In genomic region chr2:231612199-231613053, GRCh38 we compare ENCODE assay signal across 8 cellular contexts. TPM values are rescaled to one million over a fixed set of nuclear protein-coding genes. Genes with fewer than 3 reads are reported as not detected.
DNase-seq lines count a peak whose midpoint lies in the region; ATAC-seq and TF ChIP-seq lines count a peak whose summit lies in the region.

No MANE protein-coding gene starts in this region.

- H3K27ac ChIP-seq in HCT116 (ENCODE audit: low read depth, low read length) (peak overlapping the region; percentile 99), SU-DHL-6 (ENCODE audit: low read depth, low read length) (peak overlapping the region; percentile 99), cardiac muscle cell (no peak overlapping the region), upper lobe of left lung (peak overlapping the region; percentile 88 to 99 (median 96))

- RAD21 ChIA-PET in HCT116 (lab: Charles Lee; ENCODE audit: low non-redundant PET in 1 of 2, low total read pairs in 2 of 2, uncharacterized antibody in 2 of 2, unreplicated experiment in 2 of 2): interaction anchor here (0.7 to 1.8 kb wide), 10 partner anchors 8 to 102 kb away, joined by 3 to 11 read pairs (median 6); no protein-coding TSS in a partner anchor

- peaks cover 2% of the 10 kb centered on the region for H3K27me3 Mint-ChIP-seq in progenitor cell of endocrine pancreas

- POLR2A ChIA-PET in HCT116 (lab: Charles Lee): interaction anchor here (0.5 to 7.0 kb wide), 17 partner anchors 9 to 288 kb away, joined by 3 to 97 read pairs (median 7); partner anchors contain the start of genes NCL and PTMA

- intact Hi-C loops in HCT116 (cut with micrococcal nuclease): loop anchor here (1.0 to 5.0 kb wide), 4 partner anchors 30 to 175 kb away; partner anchors contain the start of gene COPS7B

- no peaks in the 10 kb centered on the region for H3K9me3 Mint-ChIP-seq in progenitor cell of endocrine pancreas (ENCODE audit: low read depth)

- TSS peak; percentile 65 for BruUV-seq in HCT116 (replicated peaks; lab: Mats Ljungman, UMichigan)

- H3K9ac ChIP-seq in HCT116 (ENCODE audit: low read length) (peak overlapping the region; percentile 84), SU-DHL-6 (ENCODE audit: low read length) (peak overlapping the region; percentile 85)

- H3K4me1 ChIP-seq in HCT116 (ENCODE audit: control insufficient read depth in 1 of 2, insufficient read depth in 2 of 2, low read length in 2 of 2) (peaks cover 54 to 68% of the 10 kb centered on the region in 2 experiments), cardiac muscle cell (ENCODE audit: low read depth) (peaks cover 20% of the 10 kb centered on the region), upper lobe of left lung (peaks cover 35 to 42% (median 39%) of the 10 kb centered on the region in 4 donors)

- CTCF ChIA-PET in HCT116 (lab: Charles Lee): interaction anchor here (0.8 to 6.1 kb wide), 18 partner anchors 8 to 288 kb away, joined by 3 to 162 read pairs (median 6); partner anchors contain the start of gene PTMA

- TF ChIP-seq EP300 in upper lobe of left lung (IDR thresholded peaks at IDR 0.05): peak in 1 of 4 donors; percentile 69

- H3K4me2 ChIP-seq in HCT116 (ENCODE audit: low read length) (peak overlapping the region; percentile 83), SU-DHL-6 (ENCODE audit: low read depth, low read length, poor library complexity, severe bottlenecking) (peak overlapping the region; percentile 88)

- H3K9me2 ChIP-seq in HCT116 (ENCODE audit: insufficient read depth) (no peaks in the 10 kb centered on the region), SU-DHL-6 (replicated peaks; ENCODE audit: insufficient read depth, low read length) (no peaks in the 10 kb centered on the region)

- no peak overlapping the region for H2AFZ ChIP-seq in HCT116 (ENCODE audit: low read depth, low read length, poor library complexity, severe bottlenecking)
- H2AFZ ChIP-seq in SU-DHL-6 (ENCODE audit: low read depth, low read length, severe bottlenecking): no peak overlapping the region

- no peaks in the 10 kb centered on the region for H3K36me3 Mint-ChIP-seq in progenitor cell of endocrine pancreas (ENCODE audit: insufficient read depth)

- H3K4me3 Mint-ChIP-seq in progenitor cell of endocrine pancreas (ENCODE audit: low read depth): peak overlapping the region; percentile 19

- peaks cover 23% of the 10 kb centered on the region for H3K4me1 Mint-ChIP-seq in progenitor cell of endocrine pancreas (ENCODE audit: low read depth)

- ATAC-seq in HCT116 (peak; percentile 66), upper lobe of left lung (ENCODE audit: low FRiP score in 2 of 2) (peak; percentile 81 to 91)

- H3K79me2 ChIP-seq in HCT116 (ENCODE audit: insufficient read depth, low read length) (no peaks in the 10 kb centered on the region), SU-DHL-6 (ENCODE audit: insufficient read depth, low read length) (no peaks in the 10 kb centered on the region)

- peak overlapping the region; percentile 18 to 34 for H3K4me3 ChIP-seq in HCT116 (replicated peaks in 1 of 2; ENCODE audit: low read depth in 1 of 2, low read length in 2 of 2)
- H3K4me3 ChIP-seq in SU-DHL-6 (ENCODE audit: insufficient read depth, low read length, poor library complexity, severe bottlenecking): peak overlapping the region; percentile 38
- no peak overlapping the region for H3K4me3 ChIP-seq in cardiac muscle cell
- H3K4me3 ChIP-seq in upper lobe of left lung: no peak overlapping the region

- DNase-seq in GM03348 (ENCODE audit: low spot score) (peak; percentile 96), HCT116 (ENCODE audit: low read depth, low spot score) (peak; percentile 88), NAMALWA (ENCODE audit: low spot score) (peak; percentile 92), cardiac muscle cell (ENCODE audit: low read depth in 1 of 2, low spot score in 1 of 2) (peak; percentile 84 to 95), progenitor cell of endocrine pancreas (ENCODE audit: low spot score, unreplicated experiment) (peak; percentile 83), upper lobe of left lung (peak; percentile 95 to 98)
- DNase-seq in activated naive CD8-positive, alpha-beta T cell treated with anti-CD3 and anti-CD28 coated beads, Interleukin-2, amount 50 U/mL, for 16 hours (ENCODE audit: low read depth, low spot score): peak; percentile 90

- TF ChIP-seq CTCF in HCT116 (IDR thresholded peaks at IDR 0.05 in 2 of 3, conservative IDR thresholded peaks at IDR 0.05 in 1 of 3; ENCODE audit: borderline replicate concordance in 1 of 3, insufficient read depth in 1 of 3, low read depth in 2 of 3, low read length in 2 of 3) (peak in 2 of 3 experiments; percentile 90 to 96; a peak in 4 of 6 replicates), SU-DHL-6 (IDR thresholded peaks at IDR 0.05; ENCODE audit: insufficient read depth, low read length, poor library complexity, severe bottlenecking) (peak; percentile 93), cardiac muscle cell (IDR thresholded peaks at IDR 0.05; ENCODE audit: low read depth, low read length) (peak; percentile 90), progenitor cell of endocrine pancreas (IDR thresholded peaks at IDR 0.05; ENCODE audit: unreplicated experiment) (peak; percentile 95), upper lobe of left lung (IDR thresholded peaks at IDR 0.05) (peak; percentile 95 to 98 (median 96))

- WGBS in upper lobe of left lung, 2 donors: 15 to 22% methylated on average over 11 to 22 of the region's 22 CpGs

- H4K20me1 ChIP-seq in HCT116 (ENCODE audit: insufficient read depth) (no peaks in the 10 kb centered on the region), SU-DHL-6 (ENCODE audit: low read depth, low read length) (no peaks in the 10 kb centered on the region)

- peak overlapping the region; percentile 81 for H3K27ac Mint-ChIP-seq in progenitor cell of endocrine pancreas

- H3K27me3 ChIP-seq in HCT116 (ENCODE audit: insufficient read depth, low read length): no peaks in the 10 kb centered on the region
- H3K27me3 ChIP-seq in SU-DHL-6 (ENCODE audit: low read length): no peaks in the 10 kb centered on the region
- no peaks in the 10 kb centered on the region for H3K27me3 ChIP-seq in cardiac muscle cell
- H3K27me3 ChIP-seq in upper lobe of left lung: no peaks in the 10 kb centered on the region

- H3K36me3 ChIP-seq in HCT116 (ENCODE audit: control insufficient read depth in 1 of 2, insufficient read depth in 2 of 2, low read length in 2 of 2): no peaks in the 10 kb centered on the region
- H3K36me3 ChIP-seq in SU-DHL-6 (ENCODE audit: low read length): no peaks in the 10 kb centered on the region
- no peaks in the 10 kb centered on the region for H3K36me3 ChIP-seq in cardiac muscle cell
- H3K36me3 ChIP-seq in upper lobe of left lung: no peaks in the 10 kb centered on the region

- TF ChIP-seq POLR2A in HCT116 (IDR thresholded peaks at IDR 0.05; ENCODE audit: borderline replicate concordance, extremely low read depth, insufficient read depth, insufficient read length): no peak
- TF ChIP-seq POLR2A in upper lobe of left lung (IDR thresholded peaks at IDR 0.05): no peak

- peaks cover 26% of the 10 kb centered on the region for H3F3A ChIP-seq in SU-DHL-6 (ENCODE audit: insufficient read depth)

- no peak for TF ChIP-seq RAD21 in HCT116 (IDR thresholded peaks at IDR 0.05; ENCODE audit: low read depth)

- no peaks in the 10 kb centered on the region for H3K9me3 ChIP-seq in HCT116 (ENCODE audit: control insufficient read depth in 1 of 2, insufficient read depth in 1 of 2, low read depth in 1 of 2, low read length in 2 of 2)
- H3K9me3 ChIP-seq in SU-DHL-6 (ENCODE audit: insufficient read depth, low read length): no peaks in the 10 kb centered on the region
- no peaks in the 10 kb centered on the region for H3K9me3 ChIP-seq in cardiac muscle cell (ENCODE audit: low read depth)
- no peaks in the 10 kb centered on the region for H3K9me3 ChIP-seq in upper lobe of left lung

TF ChIP-seq in HCT116, 20 proteins besides CTCF, POLR2A, EP300 and RAD21:
- TF ChIP-seq ZBTB33 (IDR thresholded peaks at IDR 0.05; ENCODE audit: extremely low read depth, insufficient replicate concordance, low read length) (peak; percentile 74), EZH2phosphoT487 (IDR thresholded peaks at IDR 0.05; ENCODE audit: borderline replicate concordance) (no peak), YY1 (IDR thresholded peaks at IDR 0.05; ENCODE audit: extremely low read depth, insufficient replicate concordance, low read depth, low read length) (peak; percentile 44), POLR2AphosphoS5 (IDR thresholded peaks at IDR 0.05; ENCODE audit: low read depth, low read length) (peak; percentile 60), CEBPB (IDR thresholded peaks at IDR 0.05; ENCODE audit: low read depth) (no peak)

RNA-seq across cellular contexts. Expression of gene TEX44, which starts 19.8 kb away (rescaled TPM):
- total RNA-seq in HCT116 (2021; ENCODE audit: unreplicated experiment) (not detected), cardiac muscle cell (not detected in 2 replicates), progenitor cell of endocrine pancreas (not detected in 2 replicates), upper lobe of left lung (not detected)
- polyA plus RNA-seq in HCT116 (2012): not detected in 2 replicates
- not detected in 2 replicates for polyA plus RNA-seq in cardiac muscle cell

Comparison
In these comparisons a context has a peak if more than half of its experiments do, and no peak if none do; other contexts are left out.
1. H3K4me3 ChIP-seq: peak in HCT116 (2 of 2) and SU-DHL-6 (single experiment); none in cardiac muscle cell (single experiment) and upper lobe of left lung (0 of 4).
2. Peak in every context shown above with its lines, with median percentiles within 50 percentile points of each other: DNase-seq and CTCF ChIP-seq.